ENCODE assay signal across 9 cellular contexts in genomic region chr9:133131506-133131905, GRCh38. TPM values are rescaled to one million over a fixed set of nuclear protein-coding genes. Genes with fewer than 3 reads are reported as not detected.
DNase-seq lines count a peak whose midpoint lies in the region; ATAC-seq and TF ChIP-seq lines count a peak whose summit lies in the region.
"Had no signal": no experiment of that assay in that cellular context is flagged by ENCODE, and none has a peak within 500 bp of the region (broad histone marks: within the 10 kb centered on the region; RNA-seq: fewer than 3 reads in every experiment).

No MANE protein-coding gene starts in this region.

- H3K36me3 Mint-ChIP-seq in activated naive CD8-positive, alpha-beta T cell treated with anti-CD3 and anti-CD28 coated beads, Interleukin-2, amount 50 U/mL, for 24 hours (ENCODE audit: low read depth): peaks cover 9% of the 10 kb centered on the region
- no peaks in the 10 kb centered on the region; the same call in 2 of the 3 replicates for H3K36me3 Mint-ChIP-seq in GM23338 (ENCODE audit: low read depth)

- H3K9ac ChIP-seq in liver (ENCODE audit: low read depth in 1 of 2, low read length in 2 of 2) (no peak overlapping the region), mucosa of stomach (ENCODE audit: low read length) (peak overlapping the region; percentile 5)

- 94% methylated on average over 5 of the region's 5 CpGs for WGBS in liver
- WGBS in right lobe of liver (ENCODE audit: insufficient coverage, low coverage, low lambda C conversion rate, missing lambda C conversion rate): 94% methylated on average over 5 of the region's 5 CpGs

- no peaks in the 10 kb centered on the region for H3K27me3 Mint-ChIP-seq in activated naive CD8-positive, alpha-beta T cell treated with anti-CD3 and anti-CD28 coated beads, Interleukin-2, amount 50 U/mL, for 24 hours
- peaks cover 21% of the 10 kb centered on the region for H3K27me3 Mint-ChIP-seq in GM23338 (ENCODE audit: insufficient read depth, low read depth, poor library complexity)

- H4K20me1 ChIP-seq in GM23338 (replicated peaks; ENCODE audit: insufficient read depth): peaks cover 10% of the 10 kb centered on the region; the same call in 1 of the 2 replicates

- H3K27ac Mint-ChIP-seq in activated naive CD8-positive, alpha-beta T cell treated with anti-CD3 and anti-CD28 coated beads, Interleukin-2, amount 50 U/mL, for 24 hours: peak overlapping the region; percentile 95
- no peak overlapping the region for H3K27ac Mint-ChIP-seq in GM23338

- no peak overlapping the region for H3K4me3 ChIP-seq in liver (ENCODE audit: low read depth in 1 of 3, low read length in 3 of 3)
- H3K4me3 ChIP-seq in right lobe of liver: no peak overlapping the region
- no peak overlapping the region for H3K4me3 ChIP-seq in mucosa of stomach (ENCODE audit: low read length)
- no peak overlapping the region for H3K4me3 ChIP-seq in vagina
- H3K4me3 ChIP-seq in GM23338: no peak overlapping the region

- no peak for ATAC-seq in right lobe of liver
- no peak for ATAC-seq in activated naive CD8-positive, alpha-beta T cell treated with anti-CD3 and anti-CD28 coated beads, Interleukin-2, amount 50 U/mL, for 24 hours
- ATAC-seq in GM23338: no peak

- H3K9me3 ChIP-seq in liver (ENCODE audit: control insufficient read depth in 4 of 4, low read length in 3 of 4) (no peaks in the 10 kb centered on the region), right lobe of liver (no peaks in the 10 kb centered on the region), mucosa of stomach (ENCODE audit: control insufficient read depth, low read length) (no peaks in the 10 kb centered on the region), vagina (no peaks in the 10 kb centered on the region)
- H3K9me3 ChIP-seq: neutrophil had no signal

- H3K79me2 ChIP-seq in GM23338 (replicated peaks; ENCODE audit: insufficient read depth): no peaks in the 10 kb centered on the region

- H3K27ac ChIP-seq in liver (ENCODE audit: low read depth in 1 of 2, low read length in 2 of 2): peak overlapping the region; percentile 0 to 36
- no peak overlapping the region for H3K27ac ChIP-seq in right lobe of liver
- peak overlapping the region; percentile 85 for H3K27ac ChIP-seq in vagina
- H3K27ac ChIP-seq in GM23338 (ENCODE audit: low read depth): no peak overlapping the region
- H3K27ac ChIP-seq: neutrophil had no signal

- DNase-seq in right lobe of liver (no peak), vagina (ENCODE audit: extremely low spot score in 2 of 2) (no peak), GM23338 (ENCODE audit: low spot score) (no peak), NCI-H2081 treated with DMSO at 0.1 percent for 48 hours (lab: John Stamatoyannopoulos, UW) (no peak), occipital lobe (lab: John Stamatoyannopoulos, UW) (no peak)
- no peak for DNase-seq in activated naive CD8-positive, alpha-beta T cell treated with anti-CD3 and anti-CD28 coated beads, Interleukin-2, amount 50 U/mL, for 24 hours

- peaks cover 84% of the 10 kb centered on the region for H3K4me1 Mint-ChIP-seq in activated naive CD8-positive, alpha-beta T cell treated with anti-CD3 and anti-CD28 coated beads, Interleukin-2, amount 50 U/mL, for 24 hours
- H3K4me1 Mint-ChIP-seq in GM23338: peaks cover 14% of the 10 kb centered on the region

- TF ChIP-seq CTCF in liver (IDR thresholded peaks at IDR 0.05; ENCODE audit: low read depth, low read length, missing input control): no peak
- no peak for TF ChIP-seq CTCF in right lobe of liver (IDR thresholded peaks at IDR 0.05)
- TF ChIP-seq CTCF in vagina (IDR thresholded peaks at IDR 0.05): no peak
- TF ChIP-seq CTCF in GM23338 (conservative IDR thresholded peaks at IDR 0.05; ENCODE audit: low read depth in 2 of 2): no peak

- H3K36me3 ChIP-seq in liver (ENCODE audit: control insufficient read depth in 4 of 4, insufficient read depth in 3 of 4, low read depth in 1 of 4, low read length in 3 of 4) (no peaks in the 10 kb centered on the region), right lobe of liver (no peaks in the 10 kb centered on the region), mucosa of stomach (ENCODE audit: control insufficient read depth, insufficient read depth, low read length) (no peaks in the 10 kb centered on the region), vagina (no peaks in the 10 kb centered on the region), GM23338 (ENCODE audit: insufficient read depth) (no peaks in the 10 kb centered on the region)
- H3K36me3 ChIP-seq: neutrophil had no signal

- TF ChIP-seq RAD21 in liver (IDR thresholded peaks at IDR 0.05): no peak

- H3K4me1 ChIP-seq in liver (ENCODE audit: control insufficient read depth in 4 of 4, insufficient read depth in 4 of 4, low read length in 3 of 4): peaks cover 15 to 38% (median 27%) of the 10 kb centered on the region in 4 donors
- H3K4me1 ChIP-seq in right lobe of liver: peaks cover 1 to 39% (median 24%) of the 10 kb centered on the region in 4 donors
- H3K4me1 ChIP-seq in mucosa of stomach (ENCODE audit: control insufficient read depth, insufficient read depth, low read length): peaks cover 82% of the 10 kb centered on the region
- peaks cover 77% of the 10 kb centered on the region for H3K4me1 ChIP-seq in vagina
- H3K4me1 ChIP-seq in GM23338 (ENCODE audit: insufficient read depth): no peaks in the 10 kb centered on the region

- intact Hi-C loops in right lobe of liver (cut with DNase I): no loop called here
- intact Hi-C loops in vagina (cut with DNase I): no loop called here

- H3F3A ChIP-seq in GM23338 (replicated peaks; ENCODE audit: low read depth): no peaks in the 10 kb centered on the region

- H3K9me3 Mint-ChIP-seq in activated naive CD8-positive, alpha-beta T cell treated with anti-CD3 and anti-CD28 coated beads, Interleukin-2, amount 50 U/mL, for 24 hours: no peaks in the 10 kb centered on the region
- H3K9me3 Mint-ChIP-seq in GM23338: no peaks in the 10 kb centered on the region

- TF ChIP-seq POLR2A in right lobe of liver (IDR thresholded peaks at IDR 0.05): no peak
- no peak for TF ChIP-seq POLR2A in vagina (IDR thresholded peaks at IDR 0.05)

- H3K4me3 Mint-ChIP-seq in activated naive CD8-positive, alpha-beta T cell treated with anti-CD3 and anti-CD28 coated beads, Interleukin-2, amount 50 U/mL, for 24 hours: peak overlapping the region; percentile 73
- no peak overlapping the region for H3K4me3 Mint-ChIP-seq in GM23338

- H3K27me3 ChIP-seq in liver (ENCODE audit: control insufficient read depth in 4 of 4, insufficient read depth in 4 of 4, low read length in 3 of 4): no peaks in the 10 kb centered on the region
- no peaks in the 10 kb centered on the region for H3K27me3 ChIP-seq in right lobe of liver
- H3K27me3 ChIP-seq in mucosa of stomach (ENCODE audit: control insufficient read depth, insufficient read depth, low read length): no peaks in the 10 kb centered on the region
- H3K27me3 ChIP-seq in vagina: no peaks in the 10 kb centered on the region
- H3K27me3 ChIP-seq in GM23338 (ENCODE audit: insufficient read depth): no peaks in the 10 kb centered on the region

- H2AFZ ChIP-seq in GM23338: no peak overlapping the region

- no peak overlapping the region for H3K4me2 ChIP-seq in GM23338

- H3K9me2 ChIP-seq in GM23338 (ENCODE audit: insufficient read depth): no peaks in the 10 kb centered on the region

TF ChIP-seq in liver, 16 proteins besides CTCF, POLR2A, EP300 and RAD21:
- no peak for TF ChIP-seq JUND (IDR thresholded peaks at IDR 0.05)

TF ChIP-seq in GM23338, 12 proteins besides CTCF, POLR2A, EP300 and RAD21 (continues in another document):
- no peak for TF ChIP-seq ZNF331 (CRISPR knock-in tag; IDR thresholded peaks at IDR 0.05; ENCODE audit: low read depth)
- no peak for TF ChIP-seq EZH2phosphoT487 (IDR thresholded peaks at IDR 0.05; ENCODE audit: unreplicated experiment)
- no peak for TF ChIP-seq REST (IDR thresholded peaks at IDR 0.05; ENCODE audit: unreplicated experiment)
- no peak for TF ChIP-seq JUNB (IDR thresholded peaks at IDR 0.05; ENCODE audit: unreplicated experiment)

RNA-seq across cellular contexts. Expression of gene RALGDS, which starts 10.5 kb away (rescaled TPM):
- 10 to 100 TPM in 1 of 2 donors, 1 to 10 TPM in 1; 9.5 to 19.0 TPM for total RNA-seq in liver
- polyA plus RNA-seq in liver: 1 to 10 TPM; 1.3 to 5.0 TPM
- 10 to 100 TPM in 1 of 6 experiments, 1 to 10 TPM in 5; 4.3 to 19.8 (median 5.7) TPM for total RNA-seq in right lobe of liver
- 85.0 TPM for total RNA-seq in vagina
- 15.5 and 20.3 TPM in 2 replicates for total RNA-seq in GM23338 (2014; rRNA removed; shearing (Covaris generic))
- 6.1 and 8.6 TPM in 2 replicates for polyA plus RNA-seq in GM23338 (2016; fragmentation: Nextera tagmentation; extraction: Ambion mirVana)
- 95.8 TPM for total RNA-seq in occipital lobe

RNA-seq across cellular contexts. Expression of gene GBGT1, which starts 32.2 kb away (rescaled TPM):
- total RNA-seq in liver: 10 to 100 TPM in 1 of 2 donors, 1 to 10 TPM in 1; 3.4 to 25.7 TPM
- polyA plus RNA-seq in liver: 1 to 10 TPM in 1 of 2 donors, under 1 TPM in 1; 0.33 to 1.2 TPM
- 1 to 10 TPM in 5 of 6 experiments, under 1 TPM in 1; 0.68 to 3.7 (median 1.9) TPM for total RNA-seq in right lobe of liver
- total RNA-seq in vagina: 27.0 TPM
- total RNA-seq in GM23338 (2014; rRNA removed; shearing (Covaris generic)): 15.7 and 22.4 TPM in 2 replicates
- polyA plus RNA-seq in GM23338 (2016; fragmentation: Nextera tagmentation; extraction: Ambion mirVana): 3.7 and 4.9 TPM in 2 replicates
- 8.1 TPM for total RNA-seq in occipital lobe

Comparison
In these comparisons a context has a peak if more than half of its experiments do, and no peak if none do; other contexts are left out.
1. H3K27ac ChIP-seq: peak in liver (2 of 2) and vagina (single experiment); none in right lobe of liver (0 of 3) and GM23338 (single experiment).